In the genomic region with DNA sequence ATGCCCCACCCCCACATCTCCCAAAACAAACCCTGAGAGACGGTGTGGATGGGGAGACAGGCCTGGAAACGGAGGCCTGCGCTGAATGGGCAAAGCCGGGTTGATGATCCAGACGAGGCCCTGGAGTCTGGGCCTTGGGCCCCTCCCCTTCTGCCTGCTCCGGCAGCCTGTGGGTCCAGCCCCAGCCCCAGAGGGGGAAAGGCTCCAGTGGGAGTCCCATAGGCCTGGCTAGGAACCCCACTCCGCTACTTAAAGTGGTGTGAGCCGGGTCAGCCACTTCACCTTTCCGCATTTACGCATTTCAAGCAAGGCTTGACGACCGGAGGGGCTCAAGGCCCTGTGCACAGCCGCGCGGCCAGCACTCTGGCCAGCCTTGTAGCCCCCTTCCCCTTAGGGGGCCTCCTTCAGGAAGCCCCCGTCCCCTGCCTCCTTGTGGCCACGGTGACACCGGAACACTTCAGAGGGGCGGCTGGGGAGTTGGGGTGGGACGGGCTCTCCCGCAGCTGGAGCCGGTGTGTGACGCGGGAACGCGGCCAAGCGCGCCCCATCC, we compare ENCODE assay signal across 10 cellular contexts. TPM values are rescaled to one million over a fixed set of nuclear protein-coding genes. Genes with fewer than 3 reads are reported as not detected.
A peak's percentile ranks its signal among the peaks of the same experiment; 100 is the strongest.
DNase-seq lines count a peak whose midpoint lies in the region; ATAC-seq, FAIRE-seq and TF ChIP-seq lines count a peak whose summit lies in the region.
"Had no signal": no experiment of that assay in that cellular context is flagged by ENCODE, and none has a peak within 500 bp of the region (broad histone marks: within the 10 kb centered on the region; RNA-seq: fewer than 3 reads in every experiment).

No MANE protein-coding gene starts in this region.

- WGBS in small intestine, 3 donors: 14 to 22% (median 16%) methylated on average over 23 to 28 of the region's 28 CpGs

- H3K27ac ChIP-seq in Panc1 (ENCODE audit: low read length) (peak overlapping the region; percentile 86), left ventricle myocardium inferior (replicated peaks) (peak overlapping the region; percentile 99), small intestine (ENCODE audit: low read depth in 1 of 2, low read length in 1 of 2) (peak overlapping the region; percentile 47 to 81)

- CTCF ChIA-PET in Panc1 (lab: Charles Lee): no interaction called here

- BruUV-seq in Panc1 (replicated peaks; lab: Mats Ljungman, UMichigan): no TSS peak

- peak overlapping the region; percentile 43 to 65 for H3K4me3 ChIP-seq in Panc1 (ENCODE audit: low read depth in 2 of 2, low read length in 2 of 2)
- H3K4me3 ChIP-seq in left ventricle myocardium inferior: peak overlapping the region; percentile 96
- peak overlapping the region in 1 of 2 donors; percentile 40 for H3K4me3 ChIP-seq in small intestine (ENCODE audit: low read depth in 1 of 2, low read length in 2 of 2)

- no peaks in the 10 kb centered on the region for H3K27me3 ChIP-seq in Panc1 (ENCODE audit: control insufficient read depth, insufficient read depth, low read length)
- no peaks in the 10 kb centered on the region for H3K27me3 ChIP-seq in left ventricle myocardium inferior (ENCODE audit: low read depth)
- peaks cover 3% of the 10 kb centered on the region in 2 donors for H3K27me3 ChIP-seq in small intestine (ENCODE audit: control insufficient read depth in 2 of 2, insufficient read depth in 2 of 2, low read length in 2 of 2)

- POLR2A ChIA-PET in Panc1 (lab: Charles Lee): no interaction called here

- no peaks in the 10 kb centered on the region for H3K36me3 ChIP-seq in Panc1 (ENCODE audit: control insufficient read depth, insufficient read depth, low read length)
- peaks cover 8% of the 10 kb centered on the region for H3K36me3 ChIP-seq in left ventricle myocardium inferior
- H3K36me3 ChIP-seq in small intestine (ENCODE audit: control insufficient read depth in 2 of 2, insufficient read depth in 2 of 2, low read length in 2 of 2): peaks cover 0 to 2% of the 10 kb centered on the region in 2 donors

- in situ Hi-C loops in Panc1 (cut with HindIII; ENCODE audit: low pct_unique_long_range_greater_than_20kb, low sequenced_read_pairs): no loop called here

- ATAC-seq in Panc1: peak; percentile 6; the same call in 1 of the 2 replicates

- FAIRE-seq in small intestine (lab: Jason Lieb, UNC) (no peak), urothelium cell line (lab: Jason Lieb, UNC) (no peak)
- FAIRE-seq: endometrium had no signal

- peaks cover 40% of the 10 kb centered on the region for H3K4me1 ChIP-seq in Panc1 (ENCODE audit: control insufficient read depth, insufficient read depth, low read length)
- peaks cover 92% of the 10 kb centered on the region for H3K4me1 ChIP-seq in left ventricle myocardium inferior
- peaks cover 0 to 5% of the 10 kb centered on the region in 2 donors for H3K4me1 ChIP-seq in small intestine (ENCODE audit: control insufficient read depth in 2 of 2, insufficient read depth in 1 of 2, low read depth in 1 of 2, low read length in 1 of 2)

- DNase-seq in Panc1 (ENCODE audit: low read depth, low spot score) (no peak), left ventricle myocardium inferior (peak; percentile 48), small intestine (no peak), activated gamma-delta T cell treated with Interleukin-2 at 50 U/mL for 16 hours (no peak), urothelium cell line (ENCODE audit: low spot score) (no peak), DMS53 (lab: John Stamatoyannopoulos, UW) (no peak)
- DNase-seq in activated CD8-positive, alpha-beta memory T cell treated with anti-CD3 and anti-CD28 coated beads for 24 hours: no peak

- no peaks in the 10 kb centered on the region for H3K9me3 ChIP-seq in Panc1 (ENCODE audit: control insufficient read depth, insufficient read depth, low read depth, low read length)
- no peaks in the 10 kb centered on the region for H3K9me3 ChIP-seq in left ventricle myocardium inferior (replicated peaks)
- no peaks in the 10 kb centered on the region for H3K9me3 ChIP-seq in small intestine (ENCODE audit: control insufficient read depth, low read depth)

- intact Hi-C loops in Panc1 (cut with micrococcal nuclease; ENCODE audit: unreplicated experiment) (no loop called here), left ventricle myocardium inferior (cut with micrococcal nuclease) (no loop called here)

- peak; percentile 7 for TF ChIP-seq CTCF in GM12873 (IDR thresholded peaks at IDR 0.05; ENCODE audit: insufficient read depth, low read depth, low read length, missing control alignments)
- TF ChIP-seq CTCF in Panc1 (IDR thresholded peaks at IDR 0.05): no peak
- no peak for TF ChIP-seq CTCF in left ventricle myocardium inferior (IDR thresholded peaks at IDR 0.05; ENCODE audit: borderline replicate concordance)

RNA-seq across cellular contexts. Expression of gene TNFAIP2, which starts 0.6 kb away (rescaled TPM):
- total RNA-seq in Panc1 (2021; ENCODE audit: unreplicated experiment) (491 TPM), left ventricle myocardium inferior (40.1 TPM)
- polyA plus RNA-seq in Panc1 (2012; ENCODE audit: insufficient read length): 322 TPM
- polyA plus RNA-seq in small intestine: 10 to 100 TPM in 2 of 3 donors, 1 to 10 TPM in 1; 7.2 to 42.9 (median 11.9) TPM

RNA-seq across cellular contexts. Expression of gene EXOC3L4, which starts 28.1 kb away (rescaled TPM):
- 2.6 TPM for total RNA-seq in Panc1 (2021; ENCODE audit: unreplicated experiment)
- polyA plus RNA-seq in Panc1 (2012; ENCODE audit: insufficient read length): 1.9 TPM
- total RNA-seq in left ventricle myocardium inferior: 0.66 TPM
- polyA plus RNA-seq in small intestine: 100 to 1,000 TPM in 1 of 3 donors, 10 to 100 TPM in 2; 35.7 to 110 (median 85.1) TPM
- total RNA-seq: RPMI7951 had no signal

RNA-seq across cellular contexts. Expression of gene LBHD2, which starts 38.6 kb away (rescaled TPM):
- total RNA-seq in Panc1 (2021; ENCODE audit: unreplicated experiment) (not detected), left ventricle myocardium inferior (not detected)
- polyA plus RNA-seq in Panc1 (2012; ENCODE audit: insufficient read length): not detected
- not detected for polyA plus RNA-seq in small intestine
- total RNA-seq: RPMI7951 had no signal

Comparison
In these comparisons a context has a peak if more than half of its experiments do, and no peak if none do; other contexts are left out.
1. RNA of gene TNFAIP2, which starts 0.6 kb away (total RNA-seq): 491 TPM in Panc1 (single experiment); 40.1 TPM in left ventricle myocardium inferior (single experiment); every median in the first group is over 10 times any median in the second.
2. Peak in every context shown above with its lines, with median percentiles within 50 percentile points of each other: H3K27ac ChIP-seq.